1 cellular context compared by ENCODE assay signal in genomic region chr7:157846281-157846680, GRCh38.
TF ChIP-seq lines count a peak whose summit lies in the region.

No MANE protein-coding gene starts in this region.

TF ChIP-seq in GM23338, 12 proteins besides CTCF, POLR2A, EP300 and RAD21 (continued from another document):
- TF ChIP-seq, protein P1, sequence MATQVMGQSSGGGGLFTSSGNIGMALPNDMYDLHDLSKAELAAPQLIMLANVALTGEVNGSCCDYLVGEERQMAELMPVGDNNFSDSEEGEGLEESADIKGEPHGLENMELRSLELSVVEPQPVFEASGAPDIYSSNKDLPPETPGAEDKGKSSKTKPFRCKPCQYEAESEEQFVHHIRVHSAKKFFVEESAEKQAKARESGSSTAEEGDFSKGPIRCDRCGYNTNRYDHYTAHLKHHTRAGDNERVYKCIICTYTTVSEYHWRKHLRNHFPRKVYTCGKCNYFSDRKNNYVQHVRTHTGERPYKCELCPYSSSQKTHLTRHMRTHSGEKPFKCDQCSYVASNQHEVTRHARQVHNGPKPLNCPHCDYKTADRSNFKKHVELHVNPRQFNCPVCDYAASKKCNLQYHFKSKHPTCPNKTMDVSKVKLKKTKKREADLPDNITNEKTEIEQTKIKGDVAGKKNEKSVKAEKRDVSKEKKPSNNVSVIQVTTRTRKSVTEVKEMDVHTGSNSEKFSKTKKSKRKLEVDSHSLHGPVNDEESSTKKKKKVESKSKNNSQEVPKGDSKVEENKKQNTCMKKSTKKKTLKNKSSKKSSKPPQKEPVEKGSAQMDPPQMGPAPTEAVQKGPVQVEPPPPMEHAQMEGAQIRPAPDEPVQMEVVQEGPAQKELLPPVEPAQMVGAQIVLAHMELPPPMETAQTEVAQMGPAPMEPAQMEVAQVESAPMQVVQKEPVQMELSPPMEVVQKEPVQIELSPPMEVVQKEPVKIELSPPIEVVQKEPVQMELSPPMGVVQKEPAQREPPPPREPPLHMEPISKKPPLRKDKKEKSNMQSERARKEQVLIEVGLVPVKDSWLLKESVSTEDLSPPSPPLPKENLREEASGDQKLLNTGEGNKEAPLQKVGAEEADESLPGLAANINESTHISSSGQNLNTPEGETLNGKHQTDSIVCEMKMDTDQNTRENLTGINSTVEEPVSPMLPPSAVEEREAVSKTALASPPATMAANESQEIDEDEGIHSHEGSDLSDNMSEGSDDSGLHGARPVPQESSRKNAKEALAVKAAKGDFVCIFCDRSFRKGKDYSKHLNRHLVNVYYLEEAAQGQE (IDR thresholded peaks at IDR 0.05; ENCODE audit: unreplicated experiment), result no peak
- no peak for TF ChIP-seq JUNB (IDR thresholded peaks at IDR 0.05; ENCODE audit: unreplicated experiment)
- TF ChIP-seq, protein P2, sequence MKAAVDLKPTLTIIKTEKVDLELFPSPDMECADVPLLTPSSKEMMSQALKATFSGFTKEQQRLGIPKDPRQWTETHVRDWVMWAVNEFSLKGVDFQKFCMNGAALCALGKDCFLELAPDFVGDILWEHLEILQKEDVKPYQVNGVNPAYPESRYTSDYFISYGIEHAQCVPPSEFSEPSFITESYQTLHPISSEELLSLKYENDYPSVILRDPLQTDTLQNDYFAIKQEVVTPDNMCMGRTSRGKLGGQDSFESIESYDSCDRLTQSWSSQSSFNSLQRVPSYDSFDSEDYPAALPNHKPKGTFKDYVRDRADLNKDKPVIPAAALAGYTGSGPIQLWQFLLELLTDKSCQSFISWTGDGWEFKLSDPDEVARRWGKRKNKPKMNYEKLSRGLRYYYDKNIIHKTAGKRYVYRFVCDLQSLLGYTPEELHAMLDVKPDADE (IDR thresholded peaks at IDR 0.05), result no peak
